In genomic region chr10:100534726-100535125, GRCh38 we compare ENCODE assay signal across 20 cellular contexts. TPM values are rescaled to one million over a fixed set of nuclear protein-coding genes. Genes with fewer than 3 reads are reported as not detected.
DNase-seq lines count a peak whose midpoint lies in the region; ATAC-seq and TF ChIP-seq lines count a peak whose summit lies in the region.
"Had no signal": no experiment of that assay in that cellular context is flagged by ENCODE, and none has a peak within 500 bp of the region (broad histone marks: within the 10 kb centered on the region; RNA-seq: fewer than 3 reads in every experiment).

No MANE protein-coding gene starts in this region.

- H4K20me1 ChIP-seq in SU-DHL-6 (ENCODE audit: low read depth, low read length), result no peaks in the 10 kb centered on the region

- H3K4me1 ChIP-seq in parathyroid adenoma, result peaks cover 8% of the 10 kb centered on the region

- H3K9me2 ChIP-seq in SU-DHL-6 (replicated peaks; ENCODE audit: insufficient read depth, low read length), result no peaks in the 10 kb centered on the region

- peak overlapping the region; percentile 26 for H3K27ac Mint-ChIP-seq in activated naive CD8-positive, alpha-beta T cell treated with anti-CD3 and anti-CD28 coated beads, Interleukin-2, amount 10 ng/mL, durations not matched to agents 7 days and 5 days
- H3K27ac Mint-ChIP-seq in activated naive CD8-positive, alpha-beta T cell treated with anti-CD3 and anti-CD28 coated beads for 36 hours, result no peak overlapping the region
- H3K27ac Mint-ChIP-seq: WTC11 had no signal

- H3F3A ChIP-seq in SU-DHL-6 (ENCODE audit: insufficient read depth), result no peaks in the 10 kb centered on the region

- H2AFZ ChIP-seq in SU-DHL-6 (ENCODE audit: low read depth, low read length, severe bottlenecking) (peak overlapping the region; percentile 82), parathyroid adenoma (peak overlapping the region; percentile 91)

- TF ChIP-seq CTCF in SU-DHL-6 (IDR thresholded peaks at IDR 0.05; ENCODE audit: insufficient read depth, low read length, poor library complexity, severe bottlenecking) (no peak), parathyroid adenoma (IDR thresholded peaks at IDR 0.05) (no peak)

- no peak for ATAC-seq in activated naive CD8-positive, alpha-beta T cell treated with anti-CD3 and anti-CD28 coated beads, Interleukin-2, amount 10 ng/mL, durations not matched to agents 7 days and 5 days (ENCODE audit: low read depth)
- no peak for ATAC-seq in GM21619 (IDR thresholded peaks at IDR 0.05; ENCODE audit: unreplicated experiment)

- H3K9ac ChIP-seq in SU-DHL-6 (ENCODE audit: low read length) (no peak overlapping the region), parathyroid adenoma (no peak overlapping the region)

- peaks cover 43% of the 10 kb centered on the region for H3K4me1 Mint-ChIP-seq in activated naive CD8-positive, alpha-beta T cell treated with anti-CD3 and anti-CD28 coated beads, Interleukin-2, amount 10 ng/mL, durations not matched to agents 7 days and 5 days
- H3K4me1 Mint-ChIP-seq in activated naive CD8-positive, alpha-beta T cell treated with anti-CD3 and anti-CD28 coated beads for 36 hours, result peaks cover 33% of the 10 kb centered on the region

- H3K4me3 ChIP-seq in SU-DHL-6 (ENCODE audit: insufficient read depth, low read length, poor library complexity, severe bottlenecking), result no peak overlapping the region
- no peak overlapping the region for H3K4me3 ChIP-seq in parathyroid adenoma (ENCODE audit: low read depth, low read length)

- H3K27ac ChIP-seq in KOPT-K1 (ENCODE audit: low read depth, low read length, poor library complexity, severe bottlenecking) (peak overlapping the region; percentile 74), SU-DHL-6 (ENCODE audit: low read depth, low read length) (no peak overlapping the region), parathyroid adenoma (no peak overlapping the region)
- H3K27ac ChIP-seq: brain microvascular endothelial cell had no signal

- H3K27me3 ChIP-seq in SU-DHL-6 (ENCODE audit: low read length) (no peaks in the 10 kb centered on the region), parathyroid adenoma (ENCODE audit: control insufficient read depth, insufficient read depth, low read length) (no peaks in the 10 kb centered on the region)
- H3K27me3 ChIP-seq: brain microvascular endothelial cell, dorsolateral prefrontal cortex, esophagus muscularis mucosa had no signal

- H3K4me3 Mint-ChIP-seq in activated naive CD8-positive, alpha-beta T cell treated with anti-CD3 and anti-CD28 coated beads, Interleukin-2, amount 10 ng/mL, durations not matched to agents 7 days and 5 days, result no peak overlapping the region
- H3K4me3 Mint-ChIP-seq in activated naive CD8-positive, alpha-beta T cell treated with anti-CD3 and anti-CD28 coated beads for 36 hours, result no peak overlapping the region
- H3K4me3 Mint-ChIP-seq: WTC11 had no signal

- no peak overlapping the region for H3K4me2 ChIP-seq in SU-DHL-6 (ENCODE audit: low read depth, low read length, poor library complexity, severe bottlenecking)
- H3K4me2 ChIP-seq in parathyroid adenoma (ENCODE audit: low read length), result no peak overlapping the region

- no peaks in the 10 kb centered on the region for H3K27me3 Mint-ChIP-seq in activated naive CD8-positive, alpha-beta T cell treated with anti-CD3 and anti-CD28 coated beads, Interleukin-2, amount 10 ng/mL, durations not matched to agents 7 days and 5 days
- H3K27me3 Mint-ChIP-seq in activated naive CD8-positive, alpha-beta T cell treated with anti-CD3 and anti-CD28 coated beads for 36 hours, result no peaks in the 10 kb centered on the region

- H3K9me3 ChIP-seq in KOPT-K1 (ENCODE audit: insufficient read depth, low read length, poor library complexity, severe bottlenecking) (peaks cover 8% of the 10 kb centered on the region), SU-DHL-6 (ENCODE audit: insufficient read depth, low read length) (no peaks in the 10 kb centered on the region), parathyroid adenoma (ENCODE audit: control insufficient read depth, low read length) (no peaks in the 10 kb centered on the region)
- H3K9me3 ChIP-seq: esophagus muscularis mucosa had no signal

- no peak for DNase-seq in activated naive CD8-positive, alpha-beta T cell treated with anti-CD3 and anti-CD28 coated beads, Interleukin-2, amount 10 ng/mL, durations not matched to agents 7 days and 5 days
- DNase-seq in activated naive CD8-positive, alpha-beta T cell treated with anti-CD3 and anti-CD28 coated beads for 36 hours, result no peak
- no peak for DNase-seq in HuH-7 (ENCODE audit: low spot score)
- DNase-seq in NCI-H1092 (lab: John Stamatoyannopoulos, UW), result no peak
- DNase-seq: activated naive CD4-positive, alpha-beta T cell; brain microvascular endothelial cell; Calu3; dorsolateral prefrontal cortex; kidney glomerular epithelial cell; NCI-H187 treated with DMSO at 0.1 percent for 48 hours; NCI-H510A; small intestine; stimulated activated naive CD4-positive, alpha-beta T cell; T-helper 1 cell had no signal

- H3K9me3 Mint-ChIP-seq in activated naive CD8-positive, alpha-beta T cell treated with anti-CD3 and anti-CD28 coated beads, Interleukin-2, amount 10 ng/mL, durations not matched to agents 7 days and 5 days, result peaks cover 2% of the 10 kb centered on the region
- no peaks in the 10 kb centered on the region for H3K9me3 Mint-ChIP-seq in activated naive CD8-positive, alpha-beta T cell treated with anti-CD3 and anti-CD28 coated beads for 36 hours
- H3K9me3 Mint-ChIP-seq: WTC11 had no signal

- POLR2A ChIA-PET in activated naive CD8-positive, alpha-beta T cell treated with anti-CD3 and anti-CD28 coated beads, Interleukin-2, amount 10 ng/mL, durations not matched to agents 7 days and 5 days (lab: Charles Lee), result interaction anchor here (0.6 to 2.7 kb wide), 4 partner anchors 22 to 188 kb away, joined by 3 to 16 read pairs (median 4); partner anchors contain the start of gene SCD

- peaks cover 32% of the 10 kb centered on the region for H3K36me3 ChIP-seq in KOPT-K1 (ENCODE audit: insufficient read depth, low read length)
- 0 out of 2 replicates have a peak, but pooled peaks cover 7% of the 10 kb centered on the region for H3K36me3 ChIP-seq in SU-DHL-6 (ENCODE audit: low read length)
- no peaks in the 10 kb centered on the region for H3K36me3 ChIP-seq in parathyroid adenoma (ENCODE audit: control insufficient read depth, insufficient read depth, low read length)

- H3K79me2 ChIP-seq in SU-DHL-6 (ENCODE audit: insufficient read depth, low read length), result peaks cover 33% of the 10 kb centered on the region
- H3K79me2 ChIP-seq in parathyroid adenoma, result peaks cover 9% of the 10 kb centered on the region

- H3K36me3 Mint-ChIP-seq in activated naive CD8-positive, alpha-beta T cell treated with anti-CD3 and anti-CD28 coated beads, Interleukin-2, amount 10 ng/mL, durations not matched to agents 7 days and 5 days, result peaks cover 12% of the 10 kb centered on the region
- peaks cover 2% of the 10 kb centered on the region for H3K36me3 Mint-ChIP-seq in activated naive CD8-positive, alpha-beta T cell treated with anti-CD3 and anti-CD28 coated beads for 36 hours

RNA-seq across cellular contexts. Expression of gene HIF1AN, which starts 1.0 kb away (rescaled TPM):
- total RNA-seq in activated naive CD8-positive, alpha-beta T cell treated with anti-CD3 and anti-CD28 coated beads, Interleukin-2, amount 10 ng/mL, durations not matched to agents 7 days and 5 days, result 10 to 100 TPM; 52.3 to 56.4 TPM
- total RNA-seq in activated naive CD8-positive, alpha-beta T cell treated with anti-CD3 and anti-CD28 coated beads for 36 hours, result 10 to 100 TPM; 39.0 to 42.1 TPM

RNA-seq across cellular contexts. Expression of gene NDUFB8, which starts 5.1 kb away (rescaled TPM):
- 100 to 1,000 TPM; 245 to 269 TPM for total RNA-seq in activated naive CD8-positive, alpha-beta T cell treated with anti-CD3 and anti-CD28 coated beads, Interleukin-2, amount 10 ng/mL, durations not matched to agents 7 days and 5 days
- 100 to 1,000 TPM; 311 to 324 TPM for total RNA-seq in activated naive CD8-positive, alpha-beta T cell treated with anti-CD3 and anti-CD28 coated beads for 36 hours

RNA-seq across cellular contexts. Expression of gene SEC31B, which starts 15.1 kb away (rescaled TPM):
- total RNA-seq in activated naive CD8-positive, alpha-beta T cell treated with anti-CD3 and anti-CD28 coated beads, Interleukin-2, amount 10 ng/mL, durations not matched to agents 7 days and 5 days, result 100 to 1,000 TPM; 156 to 168 TPM
- total RNA-seq in activated naive CD8-positive, alpha-beta T cell treated with anti-CD3 and anti-CD28 coated beads for 36 hours, result 10 to 100 TPM; 14.6 to 17.5 TPM

Comparison
In these comparisons a context has a peak if more than half of its experiments do, and no peak if none do; other contexts are left out.
1. RNA of gene SEC31B, which starts 15.1 kb away (total RNA-seq): 156 to 168 TPM in activated naive CD8-positive, alpha-beta T cell treated with anti-CD3 and anti-CD28 coated beads, Interleukin-2, amount 10 ng/mL, durations not matched to agents 7 days and 5 days; 14.6 to 17.5 TPM in activated naive CD8-positive, alpha-beta T cell treated with anti-CD3 and anti-CD28 coated beads for 36 hours; every median in the first group is over 4 times any median in the second.